ENCODE assay signal across 20 cellular contexts in the genomic region with DNA sequence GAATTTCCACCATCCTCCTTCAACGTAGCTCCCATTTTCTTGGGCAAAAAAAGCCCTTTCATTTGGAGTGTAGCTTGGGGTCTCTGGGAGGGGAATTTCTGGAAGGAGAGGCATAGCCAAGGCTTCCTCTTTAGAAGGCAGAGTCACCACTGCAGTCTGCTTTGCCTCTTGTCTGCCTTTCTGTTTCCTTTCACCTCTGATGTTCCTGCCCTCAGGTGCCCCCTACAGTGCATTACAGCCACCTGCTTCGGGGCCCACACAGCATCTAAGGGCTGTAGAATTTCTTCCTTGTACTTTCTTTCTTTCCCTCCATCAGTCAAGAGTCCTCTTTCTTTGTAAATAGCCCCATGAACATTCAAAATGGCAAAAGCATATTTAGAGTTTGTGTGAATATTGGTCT.
DNase-seq lines count a peak whose midpoint lies in the region; ATAC-seq and TF ChIP-seq lines count a peak whose summit lies in the region.
"Had no signal": no experiment of that assay in that cellular context is flagged by ENCODE, and none has a peak within 500 bp of the region (broad histone marks: within the 10 kb centered on the region; RNA-seq: fewer than 3 reads in every experiment).

No MANE protein-coding gene starts in this region.

- no peak overlapping the region for H4K12ac ChIP-seq in trophoblast cell (ENCODE audit: low read depth, low read length)

- no peak overlapping the region for H4K91ac ChIP-seq in trophoblast cell (ENCODE audit: low read depth, low read length)

- peaks cover 19 to 28% (median 21%) of the 10 kb centered on the region in 3 donors for H3K4me1 Mint-ChIP-seq in T-cell
- H3K4me1 Mint-ChIP-seq: neural progenitor cell had no signal

- ATAC-seq in T-cell (replicated peaks in 1 of 4), result peak in 3 of 4 experiments; percentile 29 to 54 (median 29)
- ATAC-seq in Right ventricle myocardium superior (ENCODE audit: poor library complexity), result no peak
- ATAC-seq: gastrocnemius medialis, left cardiac atrium had no signal

- H3K27ac Mint-ChIP-seq in T-cell, result peak overlapping the region in 1 of 2 donors; percentile 45
- H3K27ac Mint-ChIP-seq: activated T-helper 2 cell treated with anti-CD3 and anti-CD28 coated beads, Interferon-gamma antibody, Interleukin-2, Interleukin-4, amounts not matched to agents 10 μg/mL and 5 μg/mL and 100 μg/mL, durations not matched to agents 14 hours and 24 hours and 36 hours; neural progenitor cell had no signal

- H3K9me3 ChIP-seq in BLaER1 (no peaks in the 10 kb centered on the region), trophoblast cell (ENCODE audit: insufficient read depth, low read depth, low read length) (peaks cover 43% of the 10 kb centered on the region)
- H3K9me3 ChIP-seq: BLaER1 treated with 17β-estradiol and CSF1 and Interleukin-3, amounts not matched to agents 10 nM and 100 nM; gastrocnemius medialis; thoracic aorta had no signal

- no CpG with 5 or more reads among the region's 2 CpGs for WGBS in trophoblast cell (ENCODE audit: extremely low coverage, insufficient coverage, insufficient read length)

- H3K4me3 ChIP-seq in BLaER1 (no peak overlapping the region), trophoblast cell (ENCODE audit: low read depth, low read length) (no peak overlapping the region)
- H3K4me3 ChIP-seq: BLaER1 treated with 17β-estradiol and CSF1 and Interleukin-3, amounts not matched to agents 10 nM and 100 nM; gastrocnemius medialis; neural progenitor cell; thoracic aorta had no signal

- H3K36me3 ChIP-seq in BLaER1, result peaks cover 9% of the 10 kb centered on the region; the same call in 1 of the 2 replicates
- no peaks in the 10 kb centered on the region for H3K36me3 ChIP-seq in trophoblast cell (ENCODE audit: control insufficient read depth in 1 of 2, insufficient read depth in 2 of 2, low read length in 2 of 2)
- H3K36me3 ChIP-seq: BLaER1 treated with 17β-estradiol and CSF1 and Interleukin-3, amounts not matched to agents 10 nM and 100 nM; gastrocnemius medialis; neural progenitor cell; thoracic aorta had no signal

- CTCF ChIA-PET in T-cell (lab: Charles Lee), result interaction anchor here (0.6 to 1.3 kb wide), 3 partner anchors 10 to 38 kb away, joined by 3 to 6 read pairs (median 4); no protein-coding TSS in a partner anchor

- no peak overlapping the region for H3K18ac ChIP-seq in trophoblast cell (ENCODE audit: low read length)

- H3K9ac ChIP-seq in BLaER1, result no peak overlapping the region
- H3K9ac ChIP-seq in trophoblast cell (ENCODE audit: low read length), result no peak overlapping the region
- H3K9ac ChIP-seq: BLaER1 treated with 17β-estradiol and CSF1 and Interleukin-3, amounts not matched to agents 10 nM and 100 nM; neural progenitor cell had no signal

- H2BK120ac ChIP-seq in trophoblast cell (ENCODE audit: insufficient read depth, low read length, poor library complexity), result no peak overlapping the region

- no peaks in the 10 kb centered on the region for H4K20me1 ChIP-seq in BLaER1

- no peak overlapping the region for H4K8ac ChIP-seq in trophoblast cell (ENCODE audit: low read depth, low read length)

- peak; percentile 21 for DNase-seq in DMS53 (lab: John Stamatoyannopoulos, UW)
- no peak for DNase-seq in DMS53 treated with DMSO at 0.1 percent for 48 hours (lab: John Stamatoyannopoulos, UW; ENCODE audit: unreplicated experiment)
- DNase-seq in GM13977 (ENCODE audit: low spot score), result no peak
- peak in 13 of 34 experiments; percentile 4 to 34 (median 18) for DNase-seq in T-cell
- DNase-seq in AG08396 (ENCODE audit: low spot score), result no peak
- no peak for DNase-seq in trophoblast cell
- no peak for DNase-seq in Right ventricle myocardium superior
- DNase-seq: anterior cingulate cortex; central memory CD4-positive, alpha-beta T cell; gastrocnemius medialis; left cardiac atrium; midbrain; NCI-H146; NK-92 treated with Interleukin-12 subunit alpha and Interleukin-12 subunit beta, amount 100 ng/mL, for 24 hours had no signal

- H3K36me3 Mint-ChIP-seq in T-cell, result no peaks in the 10 kb centered on the region
- H3K36me3 Mint-ChIP-seq: neural progenitor cell had no signal

- H3K4me1 ChIP-seq in BLaER1, result peaks cover 56% of the 10 kb centered on the region
- no peaks in the 10 kb centered on the region for H3K4me1 ChIP-seq in trophoblast cell (ENCODE audit: control insufficient read depth in 1 of 2, insufficient read depth in 2 of 2, low read length in 2 of 2)
- H3K4me1 ChIP-seq: gastrocnemius medialis, neural progenitor cell had no signal

- peaks cover 0 to 2% of the 10 kb centered on the region in 2 donors for H3K27me3 Mint-ChIP-seq in T-cell

- no peak overlapping the region for H3K23ac ChIP-seq in trophoblast cell (ENCODE audit: low read length)

- H2AK5ac ChIP-seq in trophoblast cell (ENCODE audit: low read length), result no peak overlapping the region

- H2BK12ac ChIP-seq in trophoblast cell (ENCODE audit: low read length), result no peak overlapping the region

- POLR2A ChIA-PET in T-cell (lab: Charles Lee), result interaction anchor here in 1 of 2 donors (0.6 kb wide), 1 partner anchor 52 kb away, joined by 3 read pairs; no protein-coding TSS in a partner anchor

- no peak overlapping the region for H2BK5ac ChIP-seq in trophoblast cell (ENCODE audit: low read depth, low read length, poor library complexity)

- intact Hi-C loops in Right ventricle myocardium superior (cut with DNase I), result no loop called here

- H2AFZ ChIP-seq in trophoblast cell (ENCODE audit: insufficient read depth, low read length, poor library complexity), result no peak overlapping the region
- H2AFZ ChIP-seq: neural progenitor cell had no signal

- no peak overlapping the region for H3K14ac ChIP-seq in trophoblast cell (ENCODE audit: low read length)

- no peak overlapping the region for H3K4me3 Mint-ChIP-seq in T-cell
- H3K4me3 Mint-ChIP-seq: neural progenitor cell had no signal

- H3K27ac ChIP-seq in BLaER1 (no peak overlapping the region), trophoblast cell (ENCODE audit: low read depth, low read length) (no peak overlapping the region)
- H3K27ac ChIP-seq: BLaER1 treated with 17β-estradiol and CSF1 and Interleukin-3, amounts not matched to agents 10 nM and 100 nM; gastrocnemius medialis; neural progenitor cell; RWPE1; thoracic aorta had no signal

- no peaks in the 10 kb centered on the region for H3K9me3 Mint-ChIP-seq in T-cell
- H3K9me3 Mint-ChIP-seq: activated T-helper 2 cell treated with anti-CD3 and anti-CD28 coated beads, Interferon-gamma antibody, Interleukin-2, Interleukin-4, amounts not matched to agents 10 μg/mL and 5 μg/mL and 100 μg/mL, durations not matched to agents 14 hours and 24 hours and 36 hours had no signal

- H3K4me2 ChIP-seq in BLaER1, result peak overlapping the region; percentile 93; the same call in 1 of the 2 replicates
- H3K4me2 ChIP-seq in trophoblast cell (ENCODE audit: low read length), result no peak overlapping the region
- H3K4me2 ChIP-seq: neural progenitor cell had no signal

- no peak overlapping the region for H3K4ac ChIP-seq in trophoblast cell (ENCODE audit: low read depth, low read length)

- TF ChIP-seq CTCF in GM13977 (IDR thresholded peaks at IDR 0.05; ENCODE audit: extremely low read depth, insufficient read depth, missing control alignments), result peak; percentile 43

- no peaks in the 10 kb centered on the region for H3K79me2 ChIP-seq in trophoblast cell (ENCODE audit: control insufficient read depth, insufficient read depth, low read length, poor library complexity)

- in situ Hi-C loops in GM13977 (cut with MboI; ENCODE audit: low pct_unique_long_range_greater_than_20kb, low sequenced_read_pairs, unreplicated experiment), result no loop called here

- H3K79me1 ChIP-seq in trophoblast cell (ENCODE audit: low read length), result no peaks in the 10 kb centered on the region

- H3K27me3 ChIP-seq in BLaER1, result no peaks in the 10 kb centered on the region
- H3K27me3 ChIP-seq in trophoblast cell (ENCODE audit: insufficient read depth, low read length), result no peaks in the 10 kb centered on the region
- H3K27me3 ChIP-seq: BLaER1 treated with 17β-estradiol and CSF1 and Interleukin-3, amounts not matched to agents 10 nM and 100 nM; gastrocnemius medialis; neural progenitor cell had no signal
